In genomic region chr2:8138525-8138922, GRCh38 we compare ENCODE assay signal across 25 cellular contexts.
DNase-seq lines count a peak whose midpoint lies in the region; ATAC-seq and TF ChIP-seq lines count a peak whose summit lies in the region.
"Had no signal": no experiment of that assay in that cellular context is flagged by ENCODE, and none has a peak within 500 bp of the region (broad histone marks: within the 10 kb centered on the region; RNA-seq: fewer than 3 reads in every experiment).

No MANE protein-coding gene starts in this region.

- H3K4me3 ChIP-seq in left ventricle myocardium inferior (no peak overlapping the region), gastroesophageal sphincter (no peak overlapping the region), parathyroid adenoma (ENCODE audit: low read depth, low read length) (no peak overlapping the region), vagina (no peak overlapping the region)
- H3K4me3 ChIP-seq: heart left ventricle, stomach had no signal

- no peak overlapping the region for H3K9ac ChIP-seq in parathyroid adenoma

- H3K9me3 ChIP-seq in left ventricle myocardium inferior (replicated peaks) (no peaks in the 10 kb centered on the region), gastroesophageal sphincter (no peaks in the 10 kb centered on the region), parathyroid adenoma (ENCODE audit: control insufficient read depth, low read length) (no peaks in the 10 kb centered on the region), vagina (no peaks in the 10 kb centered on the region)
- H3K9me3 ChIP-seq: heart left ventricle, stomach had no signal

- intact Hi-C loops in left ventricle myocardium inferior (cut with micrococcal nuclease) (no loop called here), left ventricle myocardium superior (cut with micrococcal nuclease) (no loop called here), vagina (cut with DNase I) (no loop called here)

- H3K27me3 ChIP-seq in left ventricle myocardium inferior (ENCODE audit: low read depth), result no peaks in the 10 kb centered on the region
- H3K27me3 ChIP-seq in gastroesophageal sphincter, result no peaks in the 10 kb centered on the region
- H3K27me3 ChIP-seq in parathyroid adenoma (ENCODE audit: control insufficient read depth, insufficient read depth, low read length), result no peaks in the 10 kb centered on the region
- H3K27me3 ChIP-seq in vagina, result no peaks in the 10 kb centered on the region
- H3K27me3 ChIP-seq: heart left ventricle, stomach had no signal

- no peak for TF ChIP-seq EP300 in gastroesophageal sphincter (IDR thresholded peaks at IDR 0.05)

- no peak for TF ChIP-seq POLR2A in gastroesophageal sphincter (IDR thresholded peaks at IDR 0.05)
- no peak for TF ChIP-seq POLR2A in vagina (IDR thresholded peaks at IDR 0.05)

- no peaks in the 10 kb centered on the region for H3K79me2 ChIP-seq in parathyroid adenoma

- H3K4me1 ChIP-seq in left ventricle myocardium inferior (peaks cover 27% of the 10 kb centered on the region), gastroesophageal sphincter (peaks cover 0 to 26% (median 0%) of the 10 kb centered on the region in 3 donors), parathyroid adenoma (peaks cover 30% of the 10 kb centered on the region), vagina (peaks cover 7% of the 10 kb centered on the region)

- WGBS in gastroesophageal sphincter (ENCODE audit: low coverage in 1 of 2), 2 donors, result 96% methylated on average over 3 of the region's 3 CpGs

- no peaks in the 10 kb centered on the region for H3K36me3 ChIP-seq in left ventricle myocardium inferior
- no peaks in the 10 kb centered on the region for H3K36me3 ChIP-seq in gastroesophageal sphincter
- H3K36me3 ChIP-seq in parathyroid adenoma (ENCODE audit: control insufficient read depth, insufficient read depth, low read length), result no peaks in the 10 kb centered on the region
- H3K36me3 ChIP-seq in vagina, result no peaks in the 10 kb centered on the region
- H3K36me3 ChIP-seq: heart left ventricle, stomach had no signal

- ATAC-seq in left ventricle myocardium superior, result no peak
- ATAC-seq in gastroesophageal sphincter, result no peak
- no peak for ATAC-seq in HG03108 (IDR thresholded peaks at IDR 0.05; ENCODE audit: unreplicated experiment)
- ATAC-seq in GM21447 (IDR thresholded peaks at IDR 0.05; ENCODE audit: unreplicated experiment), result no peak
- no peak for ATAC-seq in HG03378 (IDR thresholded peaks at IDR 0.05; ENCODE audit: unreplicated experiment)
- ATAC-seq: Panc1 had no signal

- DNase-seq in left ventricle myocardium inferior (no peak), left ventricle myocardium superior (no peak), vagina (ENCODE audit: extremely low spot score in 2 of 2) (no peak)
- DNase-seq: activated CD4-positive, alpha-beta memory T cell treated with anti-CD3 and anti-CD28 coated beads for 36 hours; activated CD4-positive, CD25-positive, alpha-beta regulatory T cell treated with anti-CD3 and anti-CD28 coated beads, Interleukin-2, amount 50 U/mL, for 72 hours; activated naive CD4-positive, alpha-beta T cell treated with anti-CD3 and anti-CD28 coated beads for 36 hours; Calu3; CD4-positive, CD25-positive, alpha-beta regulatory T cell; DMS79; heart left ventricle; kidney; mammary epithelial cell; NCI-H2107; NCI-H446; NCI-H748 treated with DMSO at 0.1 percent for 48 hours; nephron progenitor cell; SHP77 treated with DMSO at 0.1 percent for 48 hours; stimulated activated CD4-positive, alpha-beta T cell treated with anti-CD3 and anti-CD28 coated beads, Interleukin-4, amount 100 ng/mL, for 1 hour; stomach had no signal

- no peak for TF ChIP-seq CTCF in left ventricle myocardium inferior (IDR thresholded peaks at IDR 0.05; ENCODE audit: borderline replicate concordance)
- TF ChIP-seq CTCF in gastroesophageal sphincter (IDR thresholded peaks at IDR 0.05), result no peak
- TF ChIP-seq CTCF in parathyroid adenoma (IDR thresholded peaks at IDR 0.05), result no peak
- no peak for TF ChIP-seq CTCF in vagina (IDR thresholded peaks at IDR 0.05)

- H3K27ac ChIP-seq in left ventricle myocardium inferior (replicated peaks) (peak overlapping the region; percentile 80), gastroesophageal sphincter (peak overlapping the region in 3 of 4 donors; percentile 44 to 81 (median 73)), parathyroid adenoma (peak overlapping the region; percentile 77), vagina (peak overlapping the region; percentile 46)

- H3K4me2 ChIP-seq in parathyroid adenoma (ENCODE audit: low read length), result no peak overlapping the region

- H2AFZ ChIP-seq in parathyroid adenoma, result peak overlapping the region; percentile 13
